Comparison of ENCODE assay signal across 19 cellular contexts in genomic region chr2:226295123-226295522, GRCh38.
"Had no signal": no experiment of that assay in that cellular context is flagged by ENCODE, and none has a peak within 500 bp of the region (broad histone marks: within the 10 kb centered on the region; RNA-seq: fewer than 3 reads in every experiment).

No MANE protein-coding gene starts in this region.

- H3K4me3 ChIP-seq: coronary artery, gastrocnemius medialis, heart right ventricle, ovary, uterus had no signal

- H3K27me3 ChIP-seq: gastrocnemius medialis, heart right ventricle, ovary, uterus had no signal

- H3K9me3 ChIP-seq: gastrocnemius medialis, ovary had no signal

- DNase-seq: effector CD4-positive, alpha-beta T cell; endodermal cell; erythroblast; gastrocnemius medialis; heart right ventricle; hypothalamus; kidney glomerular epithelial cell; mesendoderm; naive thymus-derived CD4-positive, alpha-beta T cell; nephron progenitor cell; ovary; right cardiac atrium; small intestine; stimulated activated CD4-positive, alpha-beta T cell treated with anti-CD3 and anti-CD28 coated beads, Interleukin-2, amount 100 ng/mL, for 48 hours; stimulated activated naive CD4-positive, alpha-beta T cell treated with Interleukin-2 at 50 U/mL for 16 hours; uterus had no signal

- FAIRE-seq: endothelial cell of umbilical vein, islet of Langerhans, small intestine had no signal

- H3K36me3 ChIP-seq: gastrocnemius medialis, heart right ventricle, ovary, uterus had no signal

- H3K4me1 ChIP-seq: gastrocnemius medialis, heart right ventricle, uterus had no signal
